Comparison of ENCODE assay signal across 26 cellular contexts in genomic region chr19:30480097-30480496, GRCh38.
"Had no signal": no experiment of that assay in that cellular context is flagged by ENCODE, and none has a peak within 500 bp of the region (broad histone marks: within the 10 kb centered on the region; RNA-seq: fewer than 3 reads in every experiment).

No MANE protein-coding gene starts in this region.

- H3K9me3 ChIP-seq: breast epithelium had no signal

- H3K4me3 ChIP-seq: breast epithelium had no signal

- H3K4me1 ChIP-seq: breast epithelium had no signal

- H3K4me3 Mint-ChIP-seq: activated CD8-positive, alpha-beta memory T cell treated with anti-CD3 and anti-CD28 coated beads, Interleukin-2, amount 10 ng/mL, durations not matched to agents 7 days and 5 days; activated naive CD4-positive, alpha-beta T cell treated with anti-CD3 and anti-CD28 coated beads for 36 hours; activated naive CD8-positive, alpha-beta T cell; activated T-cell treated with anti-CD3 and anti-CD28 coated beads, Interleukin-2, amount 50 U/mL, for 24 hours; T-helper 1 cell treated with Interleukin-12 subunit alpha and Interleukin-12 subunit beta and Interleukin-4 antibody, amounts not matched to agents 30 μg/mL and 1 μg/mL, for 36 hours had no signal

- H3K27ac Mint-ChIP-seq: activated CD8-positive, alpha-beta memory T cell treated with anti-CD3 and anti-CD28 coated beads, Interleukin-2, amount 10 ng/mL, durations not matched to agents 7 days and 5 days; activated naive CD4-positive, alpha-beta T cell treated with anti-CD3 and anti-CD28 coated beads for 36 hours; activated naive CD8-positive, alpha-beta T cell; activated T-cell treated with anti-CD3 and anti-CD28 coated beads, Interleukin-2, amount 50 U/mL, for 24 hours; T-helper 1 cell treated with Interleukin-12 subunit alpha and Interleukin-12 subunit beta and Interleukin-4 antibody, amounts not matched to agents 30 μg/mL and 1 μg/mL, for 36 hours had no signal

- ATAC-seq: activated CD8-positive, alpha-beta memory T cell treated with anti-CD3 and anti-CD28 coated beads, Interleukin-2, amount 10 ng/mL, durations not matched to agents 7 days and 5 days; Panc1; SK-N-SH treated with all-trans-retinoic acid at 6 μM for 48 hours had no signal

- H3K36me3 ChIP-seq: breast epithelium had no signal

- H3K36me3 Mint-ChIP-seq: activated CD8-positive, alpha-beta memory T cell treated with anti-CD3 and anti-CD28 coated beads, Interleukin-2, amount 10 ng/mL, durations not matched to agents 7 days and 5 days; activated naive CD8-positive, alpha-beta T cell had no signal

- DNase-seq: activated CD4-positive, alpha-beta T cell treated with anti-CD3 and anti-CD28 coated beads for 48 hours; activated CD4-positive, alpha-beta T cell treated with anti-CD3 and anti-CD28 coated beads, Interleukin-2, amount 50 U/mL, for 48 hours; activated CD4-positive, CD25-positive, alpha-beta regulatory T cell treated with anti-CD3 and anti-CD28 coated beads, Interleukin-2, amount 50 U/mL, for 72 hours; activated CD8-positive, alpha-beta memory T cell treated with anti-CD3 and anti-CD28 coated beads, Interleukin-2, amount 10 ng/mL, durations not matched to agents 7 days and 5 days; activated gamma-delta T cell; activated naive CD4-positive, alpha-beta T cell treated with anti-CD3 and anti-CD28 coated beads for 36 hours; activated T-cell treated with anti-CD3 and anti-CD28 coated beads, Interleukin-2, amount 50 U/mL, for 24 hours; caudate nucleus; IMR-90; Kasumi-1; KBM-7; NCI-H1048; NCI-H1930; NCI-H2107; NCI-H2171 treated with DMSO at 0.1 percent for 48 hours; NCI-H345; NCI-H510A; NCI-H526 treated with DMSO at 0.1 percent for 48 hours; NCI-H82; OCI-M1; RPMI8226 had no signal

- H3K4me1 Mint-ChIP-seq: activated CD8-positive, alpha-beta memory T cell treated with anti-CD3 and anti-CD28 coated beads, Interleukin-2, amount 10 ng/mL, durations not matched to agents 7 days and 5 days had no signal

- H3K27me3 Mint-ChIP-seq: activated CD8-positive, alpha-beta memory T cell treated with anti-CD3 and anti-CD28 coated beads, Interleukin-2, amount 10 ng/mL, durations not matched to agents 7 days and 5 days had no signal
